ENCODE assay signal across 16 cellular contexts in the genomic region with DNA sequence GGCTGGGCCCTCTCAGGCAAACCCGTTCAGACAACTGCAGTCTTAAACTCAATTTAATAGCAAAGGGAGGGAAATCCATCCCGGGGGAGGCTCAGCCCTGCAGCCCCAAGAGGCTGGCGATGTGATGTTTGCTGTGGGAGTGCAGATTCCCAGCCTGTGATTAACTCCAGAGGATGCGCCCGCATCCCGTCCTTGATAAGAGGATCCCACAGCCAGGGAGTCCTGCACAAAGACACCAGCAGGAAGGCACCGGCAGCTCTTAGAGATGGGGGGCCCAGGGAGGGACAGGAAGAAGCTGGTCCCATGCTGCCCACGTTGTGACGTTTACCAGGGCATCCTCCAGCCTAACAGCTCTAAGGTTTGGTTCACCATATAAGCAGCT.
DNase-seq lines count a peak whose midpoint lies in the region; ATAC-seq and TF ChIP-seq lines count a peak whose summit lies in the region.
"Had no signal": no experiment of that assay in that cellular context is flagged by ENCODE, and none has a peak within 500 bp of the region (broad histone marks: within the 10 kb centered on the region; RNA-seq: fewer than 3 reads in every experiment).

No MANE protein-coding gene starts in this region.

- DNase-seq in activated CD8-positive, alpha-beta T cell treated with anti-CD3 and anti-CD28 coated beads, Interleukin-2, amount 10 ng/mL, durations not matched to agents 7 days and 5 days = peak; percentile 15
- DNase-seq in activated CD8-positive, alpha-beta T cell treated with anti-CD3 and anti-CD28 coated beads for 36 hours = no peak
- peak; percentile 37 for DNase-seq in H7
- no peak for DNase-seq in mesenchymal stem cell
- peak; percentile 42 for DNase-seq in upper lobe of right lung
- no peak for DNase-seq in glomerular visceral epithelial cell (ENCODE audit: extremely low spot score)
- DNase-seq: CD8-positive, alpha-beta memory T cell; DND-41; GDM1; NCI-H1048; NCI-H146; NCI-H2081 treated with DMSO at 0.1 percent for 48 hours had no signal

- H2BK120ac ChIP-seq in mesenchymal stem cell (ENCODE audit: low read depth, low read length) = no peak overlapping the region

- no peaks in the 10 kb centered on the region for H3K79me1 ChIP-seq in mesenchymal stem cell (replicated peaks; ENCODE audit: low read length, poor library complexity, severe bottlenecking)

- H3K4me3 Mint-ChIP-seq in activated CD8-positive, alpha-beta T cell treated with anti-CD3 and anti-CD28 coated beads, Interleukin-2, amount 10 ng/mL, durations not matched to agents 7 days and 5 days = no peak overlapping the region
- H3K4me3 Mint-ChIP-seq in activated CD8-positive, alpha-beta T cell treated with anti-CD3 and anti-CD28 coated beads for 36 hours = no peak overlapping the region
- H3K4me3 Mint-ChIP-seq: CD8-positive, alpha-beta memory T cell had no signal

- TF ChIP-seq POLR2A in GM18505 (IDR thresholded peaks at IDR 0.05; ENCODE audit: borderline replicate concordance, extremely low read depth, insufficient read depth, insufficient read length) = no peak

- H2BK15ac ChIP-seq in mesenchymal stem cell (ENCODE audit: low read depth, poor library complexity, severe bottlenecking) = no peak overlapping the region

- no peak overlapping the region for H3K4ac ChIP-seq in mesenchymal stem cell (ENCODE audit: low read depth in 1 of 2, low read length in 2 of 2)

- H3K4me1 ChIP-seq in mesenchymal stem cell (ENCODE audit: control insufficient read depth, insufficient read depth, low read depth, low read length) (no peaks in the 10 kb centered on the region), upper lobe of right lung (no peaks in the 10 kb centered on the region)

- H3K18ac ChIP-seq in mesenchymal stem cell (ENCODE audit: low read depth in 1 of 2, low read length in 2 of 2) = no peak overlapping the region

- no peak overlapping the region for H3K14ac ChIP-seq in mesenchymal stem cell (ENCODE audit: low read length in 2 of 2)

- 77% methylated on average over 8 of the region's 9 CpGs for WGBS in mesenchymal stem cell

- peak overlapping the region; percentile 34 for H4K91ac ChIP-seq in mesenchymal stem cell (ENCODE audit: low read length)

- H3K27ac Mint-ChIP-seq in activated CD8-positive, alpha-beta T cell treated with anti-CD3 and anti-CD28 coated beads, Interleukin-2, amount 10 ng/mL, durations not matched to agents 7 days and 5 days = no peak overlapping the region
- H3K27ac Mint-ChIP-seq in activated CD8-positive, alpha-beta T cell treated with anti-CD3 and anti-CD28 coated beads for 36 hours = no peak overlapping the region
- H3K27ac Mint-ChIP-seq: CD8-positive, alpha-beta memory T cell had no signal

- H3K27ac ChIP-seq in mesenchymal stem cell (ENCODE audit: low read length, poor library complexity, severe bottlenecking) = no peak overlapping the region
- no peak overlapping the region for H3K27ac ChIP-seq in upper lobe of right lung
- H3K27ac ChIP-seq: BLaER1, PC-9 had no signal

- H3K36me3 ChIP-seq in H7 (replicated peaks; ENCODE audit: control insufficient read depth, insufficient read depth, low read length) (no peaks in the 10 kb centered on the region), mesenchymal stem cell (ENCODE audit: control insufficient read depth in 1 of 2, insufficient read depth in 2 of 2, low read depth in 1 of 2, low read length in 2 of 2) (no peaks in the 10 kb centered on the region), upper lobe of right lung (no peaks in the 10 kb centered on the region)
- H3K36me3 ChIP-seq: BLaER1 had no signal

- intact Hi-C loops in activated CD8-positive, alpha-beta T cell treated with anti-CD3 and anti-CD28 coated beads for 36 hours (cut with micrococcal nuclease) = loop anchor here (10.0 kb wide), 1 partner anchor 280 kb away; no protein-coding TSS in a partner anchor
- intact Hi-C loops in upper lobe of right lung (cut with DNase I) = no loop called here

- H3K36me3 Mint-ChIP-seq in activated CD8-positive, alpha-beta T cell treated with anti-CD3 and anti-CD28 coated beads, Interleukin-2, amount 10 ng/mL, durations not matched to agents 7 days and 5 days (ENCODE audit: low read depth) = no peaks in the 10 kb centered on the region
- H3K36me3 Mint-ChIP-seq in activated CD8-positive, alpha-beta T cell treated with anti-CD3 and anti-CD28 coated beads for 36 hours (ENCODE audit: low read depth) = no peaks in the 10 kb centered on the region
- H3K36me3 Mint-ChIP-seq: CD8-positive, alpha-beta memory T cell had no signal

- H3K4me1 Mint-ChIP-seq in activated CD8-positive, alpha-beta T cell treated with anti-CD3 and anti-CD28 coated beads, Interleukin-2, amount 10 ng/mL, durations not matched to agents 7 days and 5 days (ENCODE audit: low read depth) = no peaks in the 10 kb centered on the region
- no peaks in the 10 kb centered on the region for H3K4me1 Mint-ChIP-seq in activated CD8-positive, alpha-beta T cell treated with anti-CD3 and anti-CD28 coated beads for 36 hours (ENCODE audit: low read depth)
- H3K4me1 Mint-ChIP-seq: CD8-positive, alpha-beta memory T cell had no signal

- ATAC-seq in activated CD8-positive, alpha-beta T cell treated with anti-CD3 and anti-CD28 coated beads, Interleukin-2, amount 10 ng/mL, durations not matched to agents 7 days and 5 days = no peak
- no peak for ATAC-seq in activated CD8-positive, alpha-beta T cell treated with anti-CD3 and anti-CD28 coated beads for 36 hours
- ATAC-seq in upper lobe of right lung = no peak
- no peak for ATAC-seq in GM18505 (IDR thresholded peaks at IDR 0.05; ENCODE audit: unreplicated experiment)
- ATAC-seq: GM12878 had no signal

- H2BK12ac ChIP-seq in mesenchymal stem cell (ENCODE audit: low read length in 2 of 2) = no peak overlapping the region

- H3K4me3 ChIP-seq in H7 (ENCODE audit: insufficient read depth, low read depth, low read length) (no peak overlapping the region), mesenchymal stem cell (ENCODE audit: insufficient read depth in 1 of 2, low read depth in 1 of 2, low read length in 2 of 2) (no peak overlapping the region), upper lobe of right lung (no peak overlapping the region)
- H3K4me3 ChIP-seq: BLaER1, GM12878, PC-9 had no signal

- no peak overlapping the region for H4K8ac ChIP-seq in mesenchymal stem cell (ENCODE audit: low read length)

- H3K9me3 ChIP-seq in mesenchymal stem cell (ENCODE audit: control insufficient read depth, low read length) = no peaks in the 10 kb centered on the region
- H3K9me3 ChIP-seq in upper lobe of right lung = peaks cover 2% of the 10 kb centered on the region

- H3K27me3 ChIP-seq in H7 (ENCODE audit: control insufficient read depth, insufficient read depth, low read length) (no peaks in the 10 kb centered on the region), mesenchymal stem cell (ENCODE audit: control insufficient read depth in 1 of 2, insufficient read depth in 1 of 2, low read length in 2 of 2) (peaks cover 5 to 55% of the 10 kb centered on the region in 2 experiments), upper lobe of right lung (peaks cover 14% of the 10 kb centered on the region)
- H3K27me3 ChIP-seq: BLaER1 had no signal

- TF ChIP-seq CTCF in activated CD8-positive, alpha-beta T cell treated with anti-CD3 and anti-CD28 coated beads for 36 hours (IDR thresholded peaks at IDR 0.05) = no peak
- TF ChIP-seq CTCF in upper lobe of right lung (IDR thresholded peaks at IDR 0.05) = no peak

- no peak overlapping the region for H2AFZ ChIP-seq in mesenchymal stem cell (ENCODE audit: low read depth, low read length)
- H2AFZ ChIP-seq: PC-9 had no signal

- H3K27me3 Mint-ChIP-seq in activated CD8-positive, alpha-beta T cell treated with anti-CD3 and anti-CD28 coated beads, Interleukin-2, amount 10 ng/mL, durations not matched to agents 7 days and 5 days (ENCODE audit: low read depth) = peaks cover 7% of the 10 kb centered on the region
- peaks cover 2% of the 10 kb centered on the region for H3K27me3 Mint-ChIP-seq in activated CD8-positive, alpha-beta T cell treated with anti-CD3 and anti-CD28 coated beads for 36 hours

- no peak overlapping the region for H3K23ac ChIP-seq in mesenchymal stem cell (ENCODE audit: low read length in 2 of 2)

- CTCF ChIA-PET in activated CD8-positive, alpha-beta T cell treated with anti-CD3 and anti-CD28 coated beads, Interleukin-2, amount 10 ng/mL, durations not matched to agents 7 days and 5 days (lab: Charles Lee) = no interaction called here
- CTCF ChIA-PET in activated CD8-positive, alpha-beta T cell treated with anti-CD3 and anti-CD28 coated beads for 36 hours (lab: Charles Lee) = interaction anchor here (0.7 to 1.7 kb wide), 2 partner anchors 66 kb away, joined by 3 to 4 read pairs; no protein-coding TSS in a partner anchor

- no peaks in the 10 kb centered on the region for H3K9me3 Mint-ChIP-seq in activated CD8-positive, alpha-beta T cell treated with anti-CD3 and anti-CD28 coated beads, Interleukin-2, amount 10 ng/mL, durations not matched to agents 7 days and 5 days (ENCODE audit: insufficient read depth)
- peaks cover under 1% of the 10 kb centered on the region for H3K9me3 Mint-ChIP-seq in activated CD8-positive, alpha-beta T cell treated with anti-CD3 and anti-CD28 coated beads for 36 hours

- H2AK5ac ChIP-seq in mesenchymal stem cell (ENCODE audit: low read length, severe bottlenecking) = no peak overlapping the region

- no peak overlapping the region for H2BK5ac ChIP-seq in mesenchymal stem cell (ENCODE audit: low read depth, low read length, poor library complexity, severe bottlenecking)

- H3K9ac ChIP-seq in mesenchymal stem cell (ENCODE audit: low read length) = no peak overlapping the region
- H3K9ac ChIP-seq: BLaER1 had no signal

- H3K4me2 ChIP-seq in mesenchymal stem cell (ENCODE audit: low read length, poor library complexity, severe bottlenecking) = no peak overlapping the region
- H3K4me2 ChIP-seq: BLaER1, PC-9 had no signal

- POLR2A ChIA-PET in activated CD8-positive, alpha-beta T cell treated with anti-CD3 and anti-CD28 coated beads, Interleukin-2, amount 10 ng/mL, durations not matched to agents 7 days and 5 days (lab: Charles Lee) = no interaction called here
- POLR2A ChIA-PET in activated CD8-positive, alpha-beta T cell treated with anti-CD3 and anti-CD28 coated beads for 36 hours (lab: Charles Lee) = no interaction called here

Comparison
In these comparisons a context has a peak if more than half of its experiments do, and no peak if none do; other contexts are left out.
1. DNase-seq: peak in activated CD8-positive, alpha-beta T cell treated with anti-CD3 and anti-CD28 coated beads, Interleukin-2, amount 10 ng/mL, durations not matched to agents 7 days and 5 days (single experiment), H7 (single experiment) and upper lobe of right lung (single experiment); none in activated CD8-positive, alpha-beta T cell treated with anti-CD3 and anti-CD28 coated beads for 36 hours (single experiment), mesenchymal stem cell (single experiment) and glomerular visceral epithelial cell (single experiment).